Comparison of ENCODE assay signal across 1 cellular context in genomic region chr17:62703269-62703775, GRCh38.
TF ChIP-seq lines count a peak whose summit lies in the region.

No MANE protein-coding gene starts in this region.

TF ChIP-seq in HepG2, 621 proteins besides CTCF, POLR2A, EP300 and RAD21 (continued from another document and continues in another):
- TF ChIP-seq, protein P1, sequence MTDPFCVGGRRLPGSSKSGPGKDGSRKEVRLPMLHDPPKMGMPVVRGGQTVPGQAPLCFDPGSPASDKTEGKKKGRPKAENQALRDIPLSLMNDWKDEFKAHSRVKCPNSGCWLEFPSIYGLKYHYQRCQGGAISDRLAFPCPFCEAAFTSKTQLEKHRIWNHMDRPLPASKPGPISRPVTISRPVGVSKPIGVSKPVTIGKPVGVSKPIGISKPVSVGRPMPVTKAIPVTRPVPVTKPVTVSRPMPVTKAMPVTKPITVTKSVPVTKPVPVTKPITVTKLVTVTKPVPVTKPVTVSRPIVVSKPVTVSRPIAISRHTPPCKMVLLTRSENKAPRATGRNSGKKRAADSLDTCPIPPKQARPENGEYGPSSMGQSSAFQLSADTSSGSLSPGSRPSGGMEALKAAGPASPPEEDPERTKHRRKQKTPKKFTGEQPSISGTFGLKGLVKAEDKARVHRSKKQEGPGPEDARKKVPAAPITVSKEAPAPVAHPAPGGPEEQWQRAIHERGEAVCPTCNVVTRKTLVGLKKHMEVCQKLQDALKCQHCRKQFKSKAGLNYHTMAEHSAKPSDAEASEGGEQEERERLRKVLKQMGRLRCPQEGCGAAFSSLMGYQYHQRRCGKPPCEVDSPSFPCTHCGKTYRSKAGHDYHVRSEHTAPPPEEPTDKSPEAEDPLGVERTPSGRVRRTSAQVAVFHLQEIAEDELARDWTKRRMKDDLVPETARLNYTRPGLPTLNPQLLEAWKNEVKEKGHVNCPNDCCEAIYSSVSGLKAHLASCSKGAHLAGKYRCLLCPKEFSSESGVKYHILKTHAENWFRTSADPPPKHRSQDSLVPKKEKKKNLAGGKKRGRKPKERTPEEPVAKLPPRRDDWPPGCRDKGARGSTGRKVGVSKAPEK (CRISPR knock-in tag; IDR thresholded peaks at IDR 0.05; ENCODE audit: borderline replicate concordance), result no peak
- TF ChIP-seq ZBTB42 (CRISPR knock-in tag; IDR thresholded peaks at IDR 0.05) (no peak), MLLT10 (CRISPR knock-in tag; IDR thresholded peaks at IDR 0.05) (no peak), E2F5 (CRISPR knock-in tag; conservative IDR thresholded peaks at IDR 0.05) (no peak), EED (CRISPR knock-in tag; IDR thresholded peaks at IDR 0.05) (no peak), ZNF792 (CRISPR knock-in tag; IDR thresholded peaks at IDR 0.05) (no peak), TBL1XR1 (IDR thresholded peaks at IDR 0.05; ENCODE audit: borderline replicate concordance, low read length, partially characterized antibody) (no peak), YEATS4 (CRISPR knock-in tag; IDR thresholded peaks at IDR 0.05; ENCODE audit: borderline replicate concordance) (no peak), ATF7 (IDR thresholded peaks at IDR 0.05) (no peak), ATF7 (CRISPR knock-in tag; IDR thresholded peaks at IDR 0.05) (0 out of 2 replicates have a peak, but pooled peaks have one; percentile 54), DBP (CRISPR knock-in tag; IDR thresholded peaks at IDR 0.05; ENCODE audit: not compliant biosample characterization) (no peak), FUBP1 (CRISPR knock-in tag; IDR thresholded peaks at IDR 0.05; ENCODE audit: borderline replicate concordance) (no peak), KLF16 (CRISPR knock-in tag; IDR thresholded peaks at IDR 0.05) (no peak), ZNF251 (CRISPR knock-in tag; IDR thresholded peaks at IDR 0.05) (peak; percentile 59; the same call in 1 of the 2 replicates), ZNF407 (CRISPR knock-in tag; IDR thresholded peaks at IDR 0.05; ENCODE audit: not compliant biosample characterization) (no peak), KDM4B (CRISPR knock-in tag; IDR thresholded peaks at IDR 0.05) (0 out of 2 replicates have a peak, but pooled peaks have one; percentile 15), CAMTA2 (CRISPR knock-in tag; IDR thresholded peaks at IDR 0.05; ENCODE audit: borderline replicate concordance) (no peak), MTERF4 (CRISPR knock-in tag; IDR thresholded peaks at IDR 0.05) (no peak), ZZZ3 (CRISPR knock-in tag; IDR thresholded peaks at IDR 0.05; ENCODE audit: borderline replicate concordance) (no peak), CSRNP1 (CRISPR knock-in tag; IDR thresholded peaks at IDR 0.05) (no peak), HNRNPL (IDR thresholded peaks at IDR 0.05; ENCODE audit: low read depth, low read length) (peak; percentile 82), POLR2G (IDR thresholded peaks at IDR 0.05; ENCODE audit: low read depth, low read length) (no peak), ZBTB1 (CRISPR knock-in tag; IDR thresholded peaks at IDR 0.05; ENCODE audit: borderline replicate concordance) (no peak), MAF1 (CRISPR knock-in tag; IDR thresholded peaks at IDR 0.05; ENCODE audit: borderline replicate concordance) (no peak), SETDB1 (CRISPR knock-in tag; IDR thresholded peaks at IDR 0.05; ENCODE audit: borderline replicate concordance) (no peak), TP53 (CRISPR knock-in tag; conservative IDR thresholded peaks at IDR 0.05) (no peak), SMARCE1 (IDR thresholded peaks at IDR 0.05; ENCODE audit: borderline replicate concordance) (no peak), PHF20 (CRISPR knock-in tag; IDR thresholded peaks at IDR 0.05) (no peak), ZNF3 (CRISPR knock-in tag; IDR thresholded peaks at IDR 0.05) (no peak), SCMH1 (CRISPR knock-in tag; IDR thresholded peaks at IDR 0.05; ENCODE audit: borderline replicate concordance) (no peak), MEIS1 (CRISPR knock-in tag; IDR thresholded peaks at IDR 0.05; ENCODE audit: borderline replicate concordance) (0 out of 2 replicates have a peak, but pooled peaks have one; percentile 32), IRX3 (CRISPR knock-in tag; IDR thresholded peaks at IDR 0.05; ENCODE audit: borderline replicate concordance, low read depth) (no peak), NCOR1 (IDR thresholded peaks at IDR 0.05; ENCODE audit: borderline replicate concordance, low read length) (no peak), ZC3H13 (CRISPR knock-in tag; IDR thresholded peaks at IDR 0.05) (no peak), KDM2A (CRISPR knock-in tag; IDR thresholded peaks at IDR 0.05; ENCODE audit: borderline replicate concordance, low read depth) (no peak), TFDP1 (CRISPR knock-in tag; IDR thresholded peaks at IDR 0.05; ENCODE audit: borderline replicate concordance) (no peak), ZNF12 (CRISPR knock-in tag; IDR thresholded peaks at IDR 0.05) (no peak)
- TF ChIP-seq, protein P2, sequence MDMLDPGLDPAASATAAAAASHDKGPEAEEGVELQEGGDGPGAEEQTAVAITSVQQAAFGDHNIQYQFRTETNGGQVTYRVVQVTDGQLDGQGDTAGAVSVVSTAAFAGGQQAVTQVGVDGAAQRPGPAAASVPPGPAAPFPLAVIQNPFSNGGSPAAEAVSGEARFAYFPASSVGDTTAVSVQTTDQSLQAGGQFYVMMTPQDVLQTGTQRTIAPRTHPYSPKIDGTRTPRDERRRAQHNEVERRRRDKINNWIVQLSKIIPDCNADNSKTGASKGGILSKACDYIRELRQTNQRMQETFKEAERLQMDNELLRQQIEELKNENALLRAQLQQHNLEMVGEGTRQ (IDR thresholded peaks at IDR 0.05; ENCODE audit: low read depth, low read length), result no peak
- TF ChIP-seq, protein P2 (CRISPR knock-in tag; IDR thresholded peaks at IDR 0.05; ENCODE audit: borderline replicate concordance), result no peak
- TF ChIP-seq, protein P3, sequence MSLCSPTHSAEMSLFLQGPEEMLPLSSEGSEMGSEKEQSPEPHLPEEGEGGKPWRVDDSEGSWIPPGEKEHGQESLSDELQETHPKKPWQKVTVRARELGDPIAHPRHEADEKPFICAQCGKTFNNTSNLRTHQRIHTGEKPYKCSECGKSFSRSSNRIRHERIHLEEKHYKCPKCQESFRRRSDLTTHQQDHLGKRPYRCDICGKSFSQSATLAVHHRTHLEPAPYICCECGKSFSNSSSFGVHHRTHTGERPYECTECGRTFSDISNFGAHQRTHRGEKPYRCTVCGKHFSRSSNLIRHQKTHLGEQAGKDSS (CRISPR knock-in tag; IDR thresholded peaks at IDR 0.05; ENCODE audit: borderline replicate concordance, low read depth), result no peak; the same call in 1 of the 2 replicates
